10 cellular contexts compared by ENCODE assay signal in genomic region chr12:6667559-6668210, GRCh38. TPM values are rescaled to one million over a fixed set of nuclear protein-coding genes. Genes with fewer than 3 reads are reported as not detected.
DNase-seq lines count a peak whose midpoint lies in the region; ATAC-seq and TF ChIP-seq lines count a peak whose summit lies in the region.
"Had no signal": no experiment of that assay in that cellular context is flagged by ENCODE, and none has a peak within 500 bp of the region (broad histone marks: within the 10 kb centered on the region; RNA-seq: fewer than 3 reads in every experiment).

No MANE protein-coding gene starts in this region.

- H3K4me3 Mint-ChIP-seq in CD8-positive, alpha-beta T cell: no peak overlapping the region
- H3K4me3 Mint-ChIP-seq in CD4-positive, alpha-beta T cell: no peak overlapping the region
- H3K4me3 Mint-ChIP-seq: stimulated activated naive CD8-positive, alpha-beta T cell treated with anti-CD3 and anti-CD28 coated beads, Interleukin-15, amount 100 ng/mL, for 72 hours had no signal

- peaks cover 37% of the 10 kb centered on the region for H3K36me3 ChIP-seq in CD8-positive, alpha-beta T cell (ENCODE audit: insufficient read depth, low read length)
- H3K36me3 ChIP-seq in Peyer's patch (peaks cover 0 to 61% (median 0%) of the 10 kb centered on the region in 3 donors), HAP-1 (replicated peaks) (peaks cover 54% of the 10 kb centered on the region)

- H3K4me3 ChIP-seq in CD8-positive, alpha-beta T cell (ENCODE audit: low read depth, low read length): no peak overlapping the region
- H3K4me3 ChIP-seq in Peyer's patch (no peak overlapping the region), HAP-1 (no peak overlapping the region)

- CTCF ChIA-PET in CD8-positive, alpha-beta T cell (lab: Charles Lee): interaction anchor here (0.9 to 1.6 kb wide), 6 partner anchors 10 to 97 kb away, joined by 3 to 4 read pairs (median 3); partner anchors contain the start of gene ZNF384
- CTCF ChIA-PET in CD4-positive, alpha-beta T cell (lab: Charles Lee): interaction anchor here (1.5 kb wide), 1 partner anchor 22 kb away, joined by 3 read pairs; no protein-coding TSS in a partner anchor

- peaks cover 14% of the 10 kb centered on the region for H3K4me1 Mint-ChIP-seq in CD8-positive, alpha-beta T cell (ENCODE audit: low read depth)
- H3K4me1 Mint-ChIP-seq in CD4-positive, alpha-beta T cell (ENCODE audit: low read depth): peaks cover 15% of the 10 kb centered on the region

- ATAC-seq in CD8-positive, alpha-beta T cell: no peak
- no peak for ATAC-seq in CD4-positive, alpha-beta T cell (ENCODE audit: poor library complexity)
- ATAC-seq: stimulated activated naive CD8-positive, alpha-beta T cell treated with anti-CD3 and anti-CD28 coated beads, Interleukin-15, amount 100 ng/mL, for 72 hours had no signal

- H3K9me3 Mint-ChIP-seq in CD8-positive, alpha-beta T cell: no peaks in the 10 kb centered on the region
- no peaks in the 10 kb centered on the region for H3K9me3 Mint-ChIP-seq in CD4-positive, alpha-beta T cell
- H3K9me3 Mint-ChIP-seq: stimulated activated naive CD8-positive, alpha-beta T cell treated with anti-CD3 and anti-CD28 coated beads, Interleukin-15, amount 100 ng/mL, for 72 hours had no signal

- peaks cover 68% of the 10 kb centered on the region for H3K36me3 Mint-ChIP-seq in CD8-positive, alpha-beta T cell
- peaks cover 75% of the 10 kb centered on the region for H3K36me3 Mint-ChIP-seq in CD4-positive, alpha-beta T cell (ENCODE audit: low read depth)

- intact Hi-C loops in CD8-positive, alpha-beta T cell (cut with DNase I, micrococcal nuclease): no loop called here
- intact Hi-C loops in CD4-positive, alpha-beta T cell (cut with DNase I, micrococcal nuclease): no loop called here

- no peak for TF ChIP-seq POLR2A in Peyer's patch (IDR thresholded peaks at IDR 0.05)

- no peak overlapping the region for H3K27ac ChIP-seq in CD8-positive, alpha-beta T cell (ENCODE audit: low read depth, low read length)
- no peak overlapping the region for H3K27ac ChIP-seq in Peyer's patch
- H3K27ac ChIP-seq in CD4-positive, alpha-beta T cell (ENCODE audit: low read depth, low read length): no peak overlapping the region

- no peaks in the 10 kb centered on the region for H3K27me3 ChIP-seq in CD8-positive, alpha-beta T cell (ENCODE audit: insufficient read depth, low read length)
- no peaks in the 10 kb centered on the region for H3K27me3 ChIP-seq in Peyer's patch
- H3K27me3 ChIP-seq in HAP-1 (ENCODE audit: low read depth): no peaks in the 10 kb centered on the region
- H3K27me3 ChIP-seq in CD4-positive, alpha-beta T cell (ENCODE audit: control insufficient read depth, insufficient read depth, low read length): no peaks in the 10 kb centered on the region

- H3K27ac Mint-ChIP-seq in CD8-positive, alpha-beta T cell: peak overlapping the region; percentile 52
- H3K27ac Mint-ChIP-seq in CD4-positive, alpha-beta T cell: no peak overlapping the region

- TF ChIP-seq CTCF in CD8-positive, alpha-beta T cell (IDR thresholded peaks at IDR 0.05): no peak
- TF ChIP-seq CTCF in GM12873 (IDR thresholded peaks at IDR 0.05; ENCODE audit: insufficient read depth, low read depth, low read length, missing control alignments): peak; percentile 22
- TF ChIP-seq CTCF in Peyer's patch (IDR thresholded peaks at IDR 0.05): peak in 4 of 6 experiments; percentile 13 to 42 (median 35)
- no peak for TF ChIP-seq CTCF in CD4-positive, alpha-beta T cell (IDR thresholded peaks at IDR 0.05)

- no peak for DNase-seq in CD8-positive, alpha-beta T cell
- no peak for DNase-seq in Peyer's patch
- peak; percentile 52 for DNase-seq in iPS-NIHi11 (ENCODE audit: low spot score)
- no peak for DNase-seq in HAP-1 (ENCODE audit: low spot score in 2 of 2)
- no peak for DNase-seq in NAMALWA (ENCODE audit: low spot score)
- no peak for DNase-seq in CD4-positive, alpha-beta T cell
- no peak for DNase-seq in T-helper 9 cell
- DNase-seq: DMS153; stimulated activated naive CD8-positive, alpha-beta T cell treated with anti-CD3 and anti-CD28 coated beads, Interleukin-15, amount 100 ng/mL, for 72 hours had no signal

- peaks cover 7% of the 10 kb centered on the region for H3K4me1 ChIP-seq in CD8-positive, alpha-beta T cell (ENCODE audit: insufficient read depth, low read length)
- H3K4me1 ChIP-seq in Peyer's patch (no peaks in the 10 kb centered on the region), HAP-1 (peaks cover 4% of the 10 kb centered on the region)

- POLR2A ChIA-PET in CD8-positive, alpha-beta T cell (lab: Charles Lee): no interaction called here
- POLR2A ChIA-PET in CD4-positive, alpha-beta T cell (lab: Charles Lee): interaction anchor here (1.2 kb wide), 1 partner anchor 40 kb away, joined by 3 read pairs; no protein-coding TSS in a partner anchor

- H3K27me3 Mint-ChIP-seq in CD8-positive, alpha-beta T cell (ENCODE audit: low read depth): no peaks in the 10 kb centered on the region
- no peaks in the 10 kb centered on the region for H3K27me3 Mint-ChIP-seq in CD4-positive, alpha-beta T cell
- H3K27me3 Mint-ChIP-seq: stimulated activated naive CD8-positive, alpha-beta T cell treated with anti-CD3 and anti-CD28 coated beads, Interleukin-15, amount 100 ng/mL, for 72 hours had no signal

- in situ Hi-C loops in HAP-1 (cut with MboI; ENCODE audit: low sequenced_read_pairs): no loop called here

- no peaks in the 10 kb centered on the region for H3K9me3 ChIP-seq in CD8-positive, alpha-beta T cell (ENCODE audit: low read length)
- H3K9me3 ChIP-seq in Peyer's patch: no peaks in the 10 kb centered on the region
- H3K9me3 ChIP-seq in HAP-1: no peaks in the 10 kb centered on the region
- H3K9me3 ChIP-seq in CD4-positive, alpha-beta T cell (ENCODE audit: control insufficient read depth, low read length): no peaks in the 10 kb centered on the region

RNA-seq across cellular contexts. Expression of gene ING4, which starts 4.8 kb away (rescaled TPM):
- total RNA-seq in CD8-positive, alpha-beta T cell: 10 to 100 TPM; 14.1 to 15.9 TPM
- total RNA-seq in Peyer's patch: 100 to 1,000 TPM in 1 of 4 donors, 10 to 100 TPM in 3; 32.6 to 109 (median 45.4) TPM
- total RNA-seq in CD4-positive, alpha-beta T cell: 10 to 100 TPM; 13.8 to 17.4 TPM

RNA-seq across cellular contexts. Expression of gene ACRBP, which starts 20.5 kb away (rescaled TPM):
- 1 to 10 TPM; 1.2 to 1.7 TPM for total RNA-seq in CD8-positive, alpha-beta T cell
- 10 to 100 TPM in 2 of 4 donors, 1 to 10 TPM in 2; 5.1 to 12.1 (median 10.3) TPM for total RNA-seq in Peyer's patch
- total RNA-seq in CD4-positive, alpha-beta T cell: under 1 TPM; 0.58 to 0.95 TPM

RNA-seq across cellular contexts. Expression of gene ZNF384, which starts 21.5 kb away (rescaled TPM):
- total RNA-seq in CD8-positive, alpha-beta T cell: 10 to 100 TPM; 61.8 to 63.8 TPM
- total RNA-seq in Peyer's patch: 10 to 100 TPM; 35.6 to 96.6 (median 80.2) TPM
- 10 to 100 TPM; 67.6 TPM for total RNA-seq in CD4-positive, alpha-beta T cell

RNA-seq across cellular contexts. Expression of gene LPAR5, which starts 31.9 kb away (rescaled TPM):
- 1 to 10 TPM; 5.8 to 6.8 TPM for total RNA-seq in CD8-positive, alpha-beta T cell
- 10 to 100 TPM; 18.7 to 36.2 (median 25.3) TPM for total RNA-seq in Peyer's patch
- total RNA-seq in CD4-positive, alpha-beta T cell: 1 to 10 TPM; 2.8 to 3.0 TPM

RNA-seq across cellular contexts. Expression of gene PIANP, which starts 32.9 kb away (rescaled TPM):
- under 1 TPM; 0.17 to 0.52 TPM for total RNA-seq in CD8-positive, alpha-beta T cell
- not detected for total RNA-seq in Peyer's patch
- total RNA-seq in CD4-positive, alpha-beta T cell: under 1 TPM; 0.87 to 0.99 TPM

Comparison
In these comparisons a context has a peak if more than half of its experiments do, and no peak if none do; other contexts are left out.
1. CTCF ChIP-seq: peak in GM12873 (single experiment) and Peyer's patch (4 of 6); none in CD8-positive, alpha-beta T cell (single experiment) and CD4-positive, alpha-beta T cell (single experiment).